ENCODE assay signal across 10 cellular contexts in the genomic region with DNA sequence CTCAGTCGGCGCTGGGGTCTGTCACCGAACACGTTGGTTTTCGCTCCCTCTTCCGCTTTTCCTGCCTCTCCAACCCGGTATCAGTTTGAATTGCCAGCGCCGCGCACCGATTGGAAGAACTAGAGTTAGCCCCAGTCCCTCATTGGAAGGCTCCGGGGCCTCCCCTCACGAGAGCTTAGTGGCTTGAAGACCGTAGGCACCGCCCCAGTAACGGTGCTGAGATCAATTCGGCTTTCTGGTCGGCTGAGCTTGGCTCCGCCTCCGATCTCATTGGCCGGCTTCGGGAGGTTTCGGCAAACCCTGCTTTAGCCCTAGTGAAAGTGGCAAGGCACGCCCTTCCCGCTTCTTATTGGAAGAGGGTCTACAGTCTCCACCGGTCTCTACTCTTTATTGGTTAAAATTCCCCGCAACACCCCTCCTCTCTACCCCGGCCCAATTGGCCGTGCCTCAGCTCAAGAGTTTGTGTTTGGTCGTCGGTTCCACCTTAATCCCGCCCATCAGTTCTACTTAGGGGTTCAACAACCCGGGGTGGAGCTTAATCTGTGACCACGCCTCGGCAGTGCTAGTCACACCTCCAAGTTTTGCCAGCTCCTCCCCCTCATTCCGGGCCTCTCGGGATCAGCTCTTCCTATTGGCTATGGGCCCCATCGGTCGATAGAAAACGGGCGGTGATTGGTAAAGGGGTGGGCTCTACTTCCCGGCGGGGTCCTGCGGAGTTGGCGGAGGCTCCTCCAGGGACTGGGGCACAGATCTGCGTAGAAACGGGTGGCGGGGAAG. TPM values are rescaled to one million over a fixed set of nuclear protein-coding genes. Genes with fewer than 3 reads are reported as not detected.
DNase-seq lines count a peak whose midpoint lies in the region; ATAC-seq, FAIRE-seq and TF ChIP-seq lines count a peak whose summit lies in the region.
"Not testable (repeated sequence)": the region's sequence is repeated elsewhere in the genome, so short reads cannot be mapped to it uniquely, and the experiment has no call there.
"Had no signal": no experiment of that assay in that cellular context is flagged by ENCODE, and none has a peak within 500 bp of the region (broad histone marks: within the 10 kb centered on the region; RNA-seq: fewer than 3 reads in every experiment).

A gene (minus strand): TSS at position 63 of the 777 bp plus-strand sequence. CDS start 845 bp downstream, outside the sequence.

- not testable (repeated sequence) for H3K4me3 Mint-ChIP-seq in activated T-helper 2 cell treated with anti-CD3 and anti-CD28 coated beads, Interferon-gamma antibody, Interleukin-2, Interleukin-4, amounts not matched to agents 10 μg/mL and 5 μg/mL and 100 μg/mL, durations not matched to agents 14 hours and 24 hours and 36 hours (ENCODE audit: low read depth)

- not testable (repeated sequence) for H4K20me1 ChIP-seq in OCI-LY7 (ENCODE audit: insufficient read depth, low read length); HepG2 (ENCODE audit: insufficient read depth, low read length)

- H3K27me3 Mint-ChIP-seq in activated T-helper 2 cell treated with anti-CD3 and anti-CD28 coated beads, Interferon-gamma antibody, Interleukin-2, Interleukin-4, amounts not matched to agents 10 μg/mL and 5 μg/mL and 100 μg/mL, durations not matched to agents 14 hours and 24 hours and 36 hours (ENCODE audit: low read depth), result not testable (repeated sequence)

- intact Hi-C loops in OCI-LY7 (cut with micrococcal nuclease; ENCODE audit: unreplicated experiment); activated T-helper 2 cell treated with anti-CD3 and anti-CD28 coated beads, Interferon-gamma antibody, Interleukin-2, Interleukin-4, amounts not matched to agents 10 μg/mL and 5 μg/mL and 100 μg/mL, durations not matched to agents 14 hours and 24 hours and 36 hours (cut with micrococcal nuclease); HepG2 (cut with micrococcal nuclease; ENCODE audit: unreplicated experiment); upper lobe of right lung (cut with DNase I): not testable (repeated sequence)

- FAIRE-seq in HepG2 (lab: Jason Lieb, UNC), result not testable (repeated sequence)

- not testable (repeated sequence) for H3K36me3 Mint-ChIP-seq in activated T-helper 2 cell treated with anti-CD3 and anti-CD28 coated beads, Interferon-gamma antibody, Interleukin-2, Interleukin-4, amounts not matched to agents 10 μg/mL and 5 μg/mL and 100 μg/mL, durations not matched to agents 14 hours and 24 hours and 36 hours (ENCODE audit: low read depth)

- not testable (repeated sequence) for H3K9me3 ChIP-seq in OCI-LY7 (ENCODE audit: low read length); HepG2 (ENCODE audit: low read length); upper lobe of right lung

- WGBS in HepG2 (ENCODE audit: low lambda C conversion rate), result no CpG with 5 or more reads among the region's 48 CpGs

- H3K4me1 Mint-ChIP-seq in activated T-helper 2 cell treated with anti-CD3 and anti-CD28 coated beads, Interferon-gamma antibody, Interleukin-2, Interleukin-4, amounts not matched to agents 10 μg/mL and 5 μg/mL and 100 μg/mL, durations not matched to agents 14 hours and 24 hours and 36 hours (ENCODE audit: low read depth), result not testable (repeated sequence)

- CTCF ChIA-PET in OCI-LY7 (lab: Charles Lee; ENCODE audit: unreplicated experiment); HepG2 (lab: Yijun Ruan, JAX; ENCODE audit: low intra/inter-chr PET ratio, low total read pairs): not testable (repeated sequence)

- TF ChIP-seq EP300 in HepG2 (IDR thresholded peaks at IDR 0.05; ENCODE audit: low read depth in 2 of 2, low read length in 2 of 2); HepG2 (CRISPR knock-in tag; IDR thresholded peaks at IDR 0.05; ENCODE audit: borderline replicate concordance): not testable (repeated sequence)

- TF ChIP-seq RAD21 in HepG2 (CRISPR knock-in tag; IDR thresholded peaks at IDR 0.05), result not testable (repeated sequence)

- H3K4me3 ChIP-seq in OCI-LY7 (ENCODE audit: low read depth, low read length, poor library complexity, severe bottlenecking); HepG2 (replicated peaks in 1 of 3; ENCODE audit: insufficient read depth in 1 of 3, low read depth in 2 of 3, low read length in 3 of 3); upper lobe of right lung: not testable (repeated sequence)

- TF ChIP-seq POLR2A in HepG2 (IDR thresholded peaks at IDR 0.05; ENCODE audit: insufficient read depth in 1 of 2, low read depth in 2 of 2, low read length in 2 of 2), result not testable (repeated sequence)

- H3K27ac ChIP-seq in OCI-LY7 (ENCODE audit: low read depth, low read length, poor library complexity, severe bottlenecking); HepG2 (ENCODE audit: extremely low read length, insufficient read depth, low read length); upper lobe of right lung: not testable (repeated sequence)

- H3K9me2 ChIP-seq in OCI-LY7 (ENCODE audit: insufficient read depth, low read length), result not testable (repeated sequence)

- H3K27me3 ChIP-seq in HepG2 (ENCODE audit: control insufficient read depth in 1 of 2, insufficient read depth in 2 of 2, low read length in 2 of 2); upper lobe of right lung: not testable (repeated sequence)

- H3K27ac Mint-ChIP-seq in activated T-helper 2 cell treated with anti-CD3 and anti-CD28 coated beads, Interferon-gamma antibody, Interleukin-2, Interleukin-4, amounts not matched to agents 10 μg/mL and 5 μg/mL and 100 μg/mL, durations not matched to agents 14 hours and 24 hours and 36 hours, result not testable (repeated sequence)

- not testable (repeated sequence) for H3K9me3 Mint-ChIP-seq in activated T-helper 2 cell treated with anti-CD3 and anti-CD28 coated beads, Interferon-gamma antibody, Interleukin-2, Interleukin-4, amounts not matched to agents 10 μg/mL and 5 μg/mL and 100 μg/mL, durations not matched to agents 14 hours and 24 hours and 36 hours

- H3K9ac ChIP-seq in HepG2 (ENCODE audit: insufficient read depth, low read depth, low read length), result not testable (repeated sequence)

- H3K4me2 ChIP-seq in OCI-LY7 (ENCODE audit: low read length); HepG2 (ENCODE audit: low read depth, low read length): not testable (repeated sequence)

- H3K36me3 ChIP-seq in OCI-LY7 (ENCODE audit: insufficient read depth, low read length); HepG2 (replicated peaks in 1 of 2; ENCODE audit: control insufficient read depth in 1 of 2, insufficient read depth in 2 of 2, low read length in 2 of 2); upper lobe of right lung: not testable (repeated sequence)

- POLR2A ChIA-PET in OCI-LY7 (lab: Charles Lee); HepG2 (lab: Yijun Ruan, JAX): not testable (repeated sequence)

- TF ChIP-seq CTCF in OCI-LY7 (conservative IDR thresholded peaks at IDR 0.05; ENCODE audit: low read length); HepG2 (CRISPR knock-in tag; IDR thresholded peaks at IDR 0.05); upper lobe of right lung (IDR thresholded peaks at IDR 0.05): not testable (repeated sequence)

- not testable (repeated sequence) for H3K4me1 ChIP-seq in OCI-LY7 (ENCODE audit: insufficient read depth, low read length, poor library complexity, severe bottlenecking); HepG2 (ENCODE audit: insufficient read depth, low read length); upper lobe of right lung

- not testable (repeated sequence) for BruUV-seq in OCI-LY7 (replicated peaks; lab: Mats Ljungman, UMichigan); HepG2 (replicated peaks; lab: Mats Ljungman, UMichigan)

- ATAC-seq in GM18867 (IDR thresholded peaks at IDR 0.05; ENCODE audit: unreplicated experiment) (peak; percentile 84), GM21381 (IDR thresholded peaks at IDR 0.05; ENCODE audit: unreplicated experiment) (peak; percentile 76), HG02763 (IDR thresholded peaks at IDR 0.05; ENCODE audit: unreplicated experiment) (peak; percentile 84), HG03159 (IDR thresholded peaks at IDR 0.05; ENCODE audit: unreplicated experiment) (peak; percentile 81), HepG2 (peak; percentile 83), upper lobe of right lung (peak; percentile 90)

- in situ Hi-C loops in HepG2 (cut with HindIII; ENCODE audit: extremely low pct_ligation_motif_present, low pct_unique_long_range_greater_than_20kb), result not testable (repeated sequence)

- DNase-seq in OCI-LY7 (ENCODE audit: low spot score); activated T-helper 2 cell treated with anti-CD3 and anti-CD28 coated beads, Interferon-gamma antibody, Interleukin-2, Interleukin-4, amounts not matched to agents 10 μg/mL and 5 μg/mL and 100 μg/mL, durations not matched to agents 14 hours and 24 hours and 36 hours (ENCODE audit: low spot score); HepG2 (ENCODE audit: low spot score); upper lobe of right lung: not testable (repeated sequence)

- H3K79me2 ChIP-seq in OCI-LY7 (ENCODE audit: insufficient read depth, low read depth, low read length); HepG2 (ENCODE audit: insufficient read depth, low read length): not testable (repeated sequence)

- not testable (repeated sequence) for H2AFZ ChIP-seq in OCI-LY7 (ENCODE audit: low read length); HepG2 (ENCODE audit: low read length)

RNA-seq across cellular contexts. Expression of the gene that starts here (rescaled TPM):
- 14.7 and 18.0 TPM in 2 replicates for total RNA-seq in OCI-LY7 (2014; rRNA removed; shearing (Covaris generic))
- total RNA-seq in OCI-LY7 (2022) (44.9 and 52.7 TPM in 2 replicates), HepG2 (2016; rRNA removed; fragmentation: Illumina TruSeq; extraction: Trizol) (3.0 and 3.9 TPM in 2 replicates), upper lobe of right lung (not detected)
- total RNA-seq in activated T-helper 2 cell treated with anti-CD3 and anti-CD28 coated beads, Interferon-gamma antibody, Interleukin-2, Interleukin-4, amounts not matched to agents 10 μg/mL and 5 μg/mL and 100 μg/mL, durations not matched to agents 14 hours and 24 hours and 36 hours, result 16.9 and 18.7 TPM in 2 replicates
- total RNA-seq in HepG2 (2016; cell fraction: cytosol; rRNA removed; fragmentation: Illumina TruSeq; extraction: Trizol; ENCODE audit: low read depth), result 0.40 and 0.79 TPM in 2 replicates
- total RNA-seq in HepG2 (2016; cell fraction: insoluble cytoplasmic fraction; rRNA removed; fragmentation: Illumina TruSeq; extraction: Trizol), result 2.9 and 3.7 TPM in 2 replicates
- total RNA-seq in HepG2 (2016; cell fraction: membrane; rRNA removed; fragmentation: Illumina TruSeq; extraction: Trizol), result 1.2 and 1.8 TPM in 2 replicates
- total RNA-seq in HepG2 (2016; cell fraction: nucleus; rRNA removed; fragmentation: Illumina TruSeq; extraction: Trizol), result 0.99 and 1.8 TPM in 2 replicates
- 1.9 and 2.8 TPM in 2 replicates for polyA plus RNA-seq in HepG2 (2011; rRNA removed)
- polyA plus RNA-seq in HepG2 (2011; cell fraction: cytosol; rRNA removed), result 1.4 and 1.7 TPM in 2 replicates
- polyA plus RNA-seq in HepG2 (2011; cell fraction: nucleus; rRNA removed), result 0.68 and 1.1 TPM in 2 replicates
- polyA plus RNA-seq in HepG2 (2012), result 1.5 and 3.5 TPM in 2 replicates
- polyA plus RNA-seq in HepG2 (2016; cell fraction: cytosol; fragmentation: Illumina TruSeq; extraction: Trizol; ENCODE audit: low read depth), result 0.09 and 0.15 TPM in 2 replicates
- 3.6 and 7.8 TPM in 2 replicates for polyA plus RNA-seq in HepG2 (2016; cell fraction: insoluble cytoplasmic fraction; fragmentation: Illumina TruSeq; extraction: Trizol; ENCODE audit: low read depth)
- polyA plus RNA-seq in HepG2 (2016; cell fraction: membrane; fragmentation: Illumina TruSeq; extraction: Trizol; ENCODE audit: low read depth), result 0.45 and 0.94 TPM in 2 replicates
- polyA plus RNA-seq in HepG2 (2016; cell fraction: nucleus; fragmentation: Illumina TruSeq; extraction: Trizol; ENCODE audit: insufficient read depth, low read depth), result 4.6 and 8.3 TPM in 2 replicates
- 0.64 and 6.7 TPM in 2 replicates for polyA minus RNA-seq in HepG2 (2011; rRNA and poly(A)+ RNA removed; ENCODE audit: low replicate concordance)
- 1.4 and 2.1 TPM in 2 replicates for polyA minus RNA-seq in HepG2 (2011; cell fraction: cytosol; rRNA and poly(A)+ RNA removed)
- 0.37 and 0.77 TPM in 2 replicates for polyA minus RNA-seq in HepG2 (2011; cell fraction: nucleus; rRNA and poly(A)+ RNA removed)
- total RNA-seq: bronchial epithelial cell had no signal
- polyA plus RNA-seq: IgD-negative memory B cell had no signal

Comparison
In these comparisons a context has a peak if more than half of its experiments do, and no peak if none do; other contexts are left out.
1. Peak in ATAC-seq in upper lobe of right lung; RNA of the gene not detected or under 1 TPM.